11 cellular contexts compared by ENCODE assay signal in genomic region chr18:11994346-11994707, GRCh38. TPM values are rescaled to one million over a fixed set of nuclear protein-coding genes. Genes with fewer than 3 reads are reported as not detected.
A peak's percentile ranks its signal among the peaks of the same experiment; 100 is the strongest.
DNase-seq lines count a peak whose midpoint lies in the region; ATAC-seq and TF ChIP-seq lines count a peak whose summit lies in the region.
"Had no signal": no experiment of that assay in that cellular context is flagged by ENCODE, and none has a peak within 500 bp of the region (broad histone marks: within the 10 kb centered on the region; RNA-seq: fewer than 3 reads in every experiment).

No MANE protein-coding gene starts in this region.

- no peak for TF ChIP-seq CTCF in AG09309 (IDR thresholded peaks at IDR 0.05; ENCODE audit: control insufficient read depth, insufficient read depth, low read depth, low read length, missing control alignments)
- TF ChIP-seq CTCF in fibroblast of mammary gland (conservative IDR thresholded peaks at IDR 0.05; ENCODE audit: control insufficient read depth, insufficient read depth, low read depth, low read length): no peak
- TF ChIP-seq CTCF in neural crest cell (conservative IDR thresholded peaks at IDR 0.05): no peak

- peak overlapping the region; percentile 59 for H3K27ac Mint-ChIP-seq in neural crest cell (ENCODE audit: unreplicated experiment)
- H3K27ac Mint-ChIP-seq in natural killer cell treated with Interleukin-12 subunit alpha and Interleukin-12 subunit beta and Interleukin-15 and Interleukin-18, amount 100 ng/mL, for 72 hours: no peak overlapping the region
- H3K27ac Mint-ChIP-seq: stimulated activated naive CD8-positive, alpha-beta T cell treated with anti-CD3 and anti-CD28 coated beads, Interleukin-15, Interleukin-2, amounts not matched to agents 100 ng/mL and 50 ng/mL, for 24 hours had no signal

- peaks cover 37% of the 10 kb centered on the region for H3K4me1 Mint-ChIP-seq in neural crest cell
- H3K4me1 Mint-ChIP-seq in natural killer cell treated with Interleukin-12 subunit alpha and Interleukin-12 subunit beta and Interleukin-15 and Interleukin-18, amount 100 ng/mL, for 72 hours (ENCODE audit: low read depth in 2 of 2): peaks cover 14% of the 10 kb centered on the region in 2 donors

- no peak for ATAC-seq in natural killer cell treated with Interleukin-12 subunit alpha and Interleukin-12 subunit beta and Interleukin-15 and Interleukin-18, amount 100 ng/mL, for 72 hours
- ATAC-seq in HG03196 (IDR thresholded peaks at IDR 0.05; ENCODE audit: unreplicated experiment): no peak
- ATAC-seq: T-helper 17 cell had no signal

- no peak overlapping the region for H3K4me3 ChIP-seq in AG09309 (ENCODE audit: control insufficient read depth, low read depth, low read length)
- H3K4me3 ChIP-seq in fibroblast of mammary gland (ENCODE audit: control insufficient read depth, low read depth, low read length): no peak overlapping the region

- DNase-seq in AG09309 (ENCODE audit: low read depth): peak; percentile 46
- DNase-seq in M059J (ENCODE audit: low read depth): peak; percentile 22
- peak; percentile 90 for DNase-seq in fibroblast of mammary gland (ENCODE audit: low read depth)
- DNase-seq in neural crest cell (ENCODE audit: low read depth, low spot score): no peak
- no peak for DNase-seq in NCI-H524 treated with DMSO at 0.1 percent for 48 hours (lab: John Stamatoyannopoulos, UW)
- no peak for DNase-seq in natural killer cell treated with Interleukin-12 subunit alpha and Interleukin-12 subunit beta and Interleukin-15 and Interleukin-18, amount 100 ng/mL, for 72 hours (ENCODE audit: low spot score)
- DNase-seq in occipital lobe (lab: John Stamatoyannopoulos, UW): no peak
- DNase-seq: NCI-H1694, T-helper 17 cell had no signal

- no peaks in the 10 kb centered on the region for H3K36me3 Mint-ChIP-seq in neural crest cell (ENCODE audit: low read depth)
- H3K36me3 Mint-ChIP-seq in natural killer cell treated with Interleukin-12 subunit alpha and Interleukin-12 subunit beta and Interleukin-15 and Interleukin-18, amount 100 ng/mL, for 72 hours: no peaks in the 10 kb centered on the region

- H3K9me3 Mint-ChIP-seq in neural crest cell: no peaks in the 10 kb centered on the region
- no peaks in the 10 kb centered on the region for H3K9me3 Mint-ChIP-seq in natural killer cell treated with Interleukin-12 subunit alpha and Interleukin-12 subunit beta and Interleukin-15 and Interleukin-18, amount 100 ng/mL, for 72 hours
- H3K9me3 Mint-ChIP-seq: stimulated activated naive CD8-positive, alpha-beta T cell treated with anti-CD3 and anti-CD28 coated beads, Interleukin-15, Interleukin-2, amounts not matched to agents 100 ng/mL and 50 ng/mL, for 24 hours had no signal

- no peaks in the 10 kb centered on the region for H3K27me3 Mint-ChIP-seq in neural crest cell (ENCODE audit: low read depth)
- H3K27me3 Mint-ChIP-seq in natural killer cell treated with Interleukin-12 subunit alpha and Interleukin-12 subunit beta and Interleukin-15 and Interleukin-18, amount 100 ng/mL, for 72 hours: no peaks in the 10 kb centered on the region
- H3K27me3 Mint-ChIP-seq: stimulated activated naive CD8-positive, alpha-beta T cell treated with anti-CD3 and anti-CD28 coated beads, Interleukin-15, Interleukin-2, amounts not matched to agents 100 ng/mL and 50 ng/mL, for 24 hours; T-helper 17 cell had no signal

- no peak overlapping the region for H3K4me3 Mint-ChIP-seq in neural crest cell
- no peak overlapping the region for H3K4me3 Mint-ChIP-seq in natural killer cell treated with Interleukin-12 subunit alpha and Interleukin-12 subunit beta and Interleukin-15 and Interleukin-18, amount 100 ng/mL, for 72 hours
- H3K4me3 Mint-ChIP-seq: stimulated activated naive CD8-positive, alpha-beta T cell treated with anti-CD3 and anti-CD28 coated beads, Interleukin-15, Interleukin-2, amounts not matched to agents 100 ng/mL and 50 ng/mL, for 24 hours had no signal

RNA-seq across cellular contexts. Expression of gene IMPA2, which starts 13.0 kb away (rescaled TPM):
- 9.6 and 10.4 TPM in 2 replicates for total RNA-seq in M059J (2014; rRNA removed; shearing (Covaris generic))
- total RNA-seq in neural crest cell (48.0 and 51.3 TPM in 2 replicates), occipital lobe (6.1 TPM)
- total RNA-seq in natural killer cell treated with Interleukin-12 subunit alpha and Interleukin-12 subunit beta and Interleukin-15 and Interleukin-18, amount 100 ng/mL, for 72 hours: 10 to 100 TPM in 1 of 2 donors, 1 to 10 TPM in 1; 8.6 to 12.0 TPM

Comparison
In these comparisons a context has a peak if more than half of its experiments do, and no peak if none do; other contexts are left out.
1. DNase-seq: peak in AG09309 (single experiment), M059J (single experiment) and fibroblast of mammary gland (single experiment); none in neural crest cell (single experiment), NCI-H524 treated with DMSO at 0.1 percent for 48 hours (single experiment), natural killer cell treated with Interleukin-12 subunit alpha and Interleukin-12 subunit beta and Interleukin-15 and Interleukin-18, amount 100 ng/mL, for 72 hours (single experiment) and occipital lobe (single experiment).